18 cellular contexts compared by ENCODE assay signal in the genomic region with DNA sequence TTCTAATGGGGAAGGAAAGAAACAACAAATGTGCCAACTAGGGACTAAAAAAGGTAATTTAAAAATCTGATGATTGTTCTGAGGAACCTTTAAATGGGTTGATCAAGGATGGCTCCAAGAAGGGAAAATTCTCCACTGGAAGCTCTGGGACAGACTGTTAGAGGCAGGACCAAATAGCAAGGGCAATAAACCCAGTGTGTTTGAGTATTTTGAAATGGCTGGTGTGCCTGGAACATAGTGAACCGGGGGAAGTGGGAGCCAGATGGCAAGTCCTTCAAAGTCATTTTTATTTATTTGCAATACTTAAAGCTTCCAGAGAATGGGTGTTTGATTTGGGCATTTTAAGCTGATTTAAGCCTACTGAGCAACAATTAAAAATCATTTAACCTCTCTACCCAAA.
"Had no signal": no experiment of that assay in that cellular context is flagged by ENCODE, and none has a peak within 500 bp of the region (broad histone marks: within the 10 kb centered on the region; RNA-seq: fewer than 3 reads in every experiment).

No MANE protein-coding gene starts in this region.

- H3K9me3 ChIP-seq: SJSA1 had no signal

- DNase-seq: IMR-90, Kasumi-1, MM.1S, NCI-H1092 treated with DMSO at 0.1 percent for 48 hours, NCI-H1436, NCI-H187 treated with DMSO at 0.1 percent for 48 hours, NCI-H2171 treated with DMSO at 0.1 percent for 48 hours, NCI-H345, NCI-H446 treated with DMSO at 0.1 percent for 48 hours, NCI-H510A treated with DMSO at 0.1 percent for 48 hours, NCI-H774, Right ventricle myocardium superior, RPMI8226, SIG-M5 had no signal

- ATAC-seq: HepG2 had no signal

- H3K27ac ChIP-seq: KMS-11, SJSA1, SK-N-MC had no signal

- H3K4me3 ChIP-seq: SJSA1, SK-N-MC had no signal

- H3K9ac ChIP-seq: KMS-11 had no signal

- H3K27me3 ChIP-seq: SJSA1 had no signal

- H3K36me3 ChIP-seq: SJSA1 had no signal
